In genomic region chr6:166957087-166957804, GRCh38 we compare ENCODE assay signal across 8 cellular contexts. TPM values are rescaled to one million over a fixed set of nuclear protein-coding genes. Genes with fewer than 3 reads are reported as not detected.
DNase-seq lines count a peak whose midpoint lies in the region; ATAC-seq and TF ChIP-seq lines count a peak whose summit lies in the region.

No MANE protein-coding gene starts in this region.

- peak overlapping the region; percentile 97 for H3K27ac Mint-ChIP-seq in activated CD4-positive, alpha-beta T cell treated with anti-CD3 and anti-CD28 coated beads for 36 hours
- peak overlapping the region; percentile 99 for H3K27ac Mint-ChIP-seq in activated T-helper 2 cell treated with anti-CD3 and anti-CD28 coated beads, Interferon-gamma antibody, Interleukin-2, Interleukin-4, amounts not matched to agents 10 μg/mL and 5 μg/mL and 100 μg/mL, durations not matched to agents 14 hours and 24 hours and 36 hours

- H3K9me3 ChIP-seq in gastroesophageal sphincter, result no peaks in the 10 kb centered on the region
- no peaks in the 10 kb centered on the region for H3K9me3 ChIP-seq in osteoblast (ENCODE audit: low read depth, low read length)

- H3K27me3 Mint-ChIP-seq in activated CD4-positive, alpha-beta T cell treated with anti-CD3 and anti-CD28 coated beads for 36 hours, result no peaks in the 10 kb centered on the region
- H3K27me3 Mint-ChIP-seq in activated T-helper 2 cell treated with anti-CD3 and anti-CD28 coated beads, Interferon-gamma antibody, Interleukin-2, Interleukin-4, amounts not matched to agents 10 μg/mL and 5 μg/mL and 100 μg/mL, durations not matched to agents 14 hours and 24 hours and 36 hours (ENCODE audit: low read depth), result no peaks in the 10 kb centered on the region

- H3K27me3 ChIP-seq in gastroesophageal sphincter (no peaks in the 10 kb centered on the region), osteoblast (ENCODE audit: insufficient read depth, low read length) (no peaks in the 10 kb centered on the region)

- no peaks in the 10 kb centered on the region for H3K9me3 Mint-ChIP-seq in activated CD4-positive, alpha-beta T cell treated with anti-CD3 and anti-CD28 coated beads for 36 hours (ENCODE audit: low read depth)
- H3K9me3 Mint-ChIP-seq in activated T-helper 2 cell treated with anti-CD3 and anti-CD28 coated beads, Interferon-gamma antibody, Interleukin-2, Interleukin-4, amounts not matched to agents 10 μg/mL and 5 μg/mL and 100 μg/mL, durations not matched to agents 14 hours and 24 hours and 36 hours, result no peaks in the 10 kb centered on the region

- TF ChIP-seq POLR2A in gastroesophageal sphincter (IDR thresholded peaks at IDR 0.05), result no peak

- no peak for TF ChIP-seq CTCF in gastroesophageal sphincter (IDR thresholded peaks at IDR 0.05)
- no peak for TF ChIP-seq CTCF in osteoblast (IDR thresholded peaks at IDR 0.05; ENCODE audit: extremely low read depth, low read depth, low read length)

- H3K4me3 ChIP-seq in gastroesophageal sphincter (peak overlapping the region; percentile 68 to 93), osteoblast (ENCODE audit: insufficient read depth, low read length) (peak overlapping the region; percentile 82)

- no peaks in the 10 kb centered on the region for H4K20me1 ChIP-seq in osteoblast (ENCODE audit: insufficient read depth, low read length)

- WGBS in gastroesophageal sphincter (ENCODE audit: low coverage in 1 of 2), 2 donors, result 22 to 44% methylated on average over 4 to 14 of the region's 26 CpGs

- H3K27ac ChIP-seq in gastroesophageal sphincter, result peak overlapping the region; percentile 49 to 92 (median 88)
- H3K27ac ChIP-seq in osteoblast (ENCODE audit: low read depth, low read length), result no peak overlapping the region

- CTCF ChIA-PET in activated CD4-positive, alpha-beta T cell treated with anti-CD3 and anti-CD28 coated beads for 36 hours (lab: Charles Lee), result interaction anchor here (0.6 to 3.5 kb wide), 6 partner anchors 12 to 41 kb away, joined by 3 to 18 read pairs (median 4); no protein-coding TSS in a partner anchor

- peaks cover 63% of the 10 kb centered on the region for H3K4me1 Mint-ChIP-seq in activated CD4-positive, alpha-beta T cell treated with anti-CD3 and anti-CD28 coated beads for 36 hours
- H3K4me1 Mint-ChIP-seq in activated T-helper 2 cell treated with anti-CD3 and anti-CD28 coated beads, Interferon-gamma antibody, Interleukin-2, Interleukin-4, amounts not matched to agents 10 μg/mL and 5 μg/mL and 100 μg/mL, durations not matched to agents 14 hours and 24 hours and 36 hours (ENCODE audit: low read depth), result peaks cover 63% of the 10 kb centered on the region

- POLR2A ChIA-PET in activated CD4-positive, alpha-beta T cell treated with anti-CD3 and anti-CD28 coated beads for 36 hours (lab: Charles Lee), result interaction anchor here (1.0 to 1.3 kb wide), 2 partner anchors 16 to 25 kb away, joined by 3 to 5 read pairs; no protein-coding TSS in a partner anchor

- H2AFZ ChIP-seq in osteoblast (ENCODE audit: low read length), result peak overlapping the region; percentile 90

- H3K36me3 Mint-ChIP-seq in activated CD4-positive, alpha-beta T cell treated with anti-CD3 and anti-CD28 coated beads for 36 hours (ENCODE audit: low read depth), result peaks cover 25% of the 10 kb centered on the region
- H3K36me3 Mint-ChIP-seq in activated T-helper 2 cell treated with anti-CD3 and anti-CD28 coated beads, Interferon-gamma antibody, Interleukin-2, Interleukin-4, amounts not matched to agents 10 μg/mL and 5 μg/mL and 100 μg/mL, durations not matched to agents 14 hours and 24 hours and 36 hours (ENCODE audit: low read depth), result peaks cover 16% of the 10 kb centered on the region

- intact Hi-C loops in activated CD4-positive, alpha-beta T cell treated with anti-CD3 and anti-CD28 coated beads for 36 hours (cut with DNase I, micrococcal nuclease), result loop anchor here (1.0 to 2.0 kb wide), 3 partner anchors 14 to 394 kb away; partner anchors contain the start of gene CEP43 (in 1 of the 2)
- intact Hi-C loops in activated T-helper 2 cell treated with anti-CD3 and anti-CD28 coated beads, Interferon-gamma antibody, Interleukin-2, Interleukin-4, amounts not matched to agents 10 μg/mL and 5 μg/mL and 100 μg/mL, durations not matched to agents 14 hours and 24 hours and 36 hours (cut with micrococcal nuclease), result loop anchor here (1.0 to 10.0 kb wide), 3 partner anchors 42 to 1328 kb away; partner anchors contain the start of gene CEP43

- H3K79me2 ChIP-seq in osteoblast (ENCODE audit: insufficient read depth, low read length), result no peaks in the 10 kb centered on the region

- ATAC-seq in activated CD4-positive, alpha-beta T cell treated with anti-CD3 and anti-CD28 coated beads for 36 hours, result peak; percentile 21
- ATAC-seq in HG02840 (IDR thresholded peaks at IDR 0.05; ENCODE audit: low FRiP score, unreplicated experiment), result peak; percentile 33
- ATAC-seq in gastroesophageal sphincter, result peak; percentile 22

- H3K4me3 Mint-ChIP-seq in activated CD4-positive, alpha-beta T cell treated with anti-CD3 and anti-CD28 coated beads for 36 hours, result peak overlapping the region; percentile 94
- peak overlapping the region; percentile 96 for H3K4me3 Mint-ChIP-seq in activated T-helper 2 cell treated with anti-CD3 and anti-CD28 coated beads, Interferon-gamma antibody, Interleukin-2, Interleukin-4, amounts not matched to agents 10 μg/mL and 5 μg/mL and 100 μg/mL, durations not matched to agents 14 hours and 24 hours and 36 hours (ENCODE audit: low read depth)

- DNase-seq in activated CD4-positive, alpha-beta T cell treated with anti-CD3 and anti-CD28 coated beads for 36 hours, result peak; percentile 81
- DNase-seq in activated CD4-positive, alpha-beta T cell treated with anti-CD3 and anti-CD28 coated beads for 1 hour, result no peak
- DNase-seq in NCI-H345 treated with DMSO at 0.1 percent for 48 hours (lab: John Stamatoyannopoulos, UW; ENCODE audit: unreplicated experiment), result peak; percentile 61
- peak; percentile 45 for DNase-seq in activated T-helper 2 cell treated with anti-CD3 and anti-CD28 coated beads, Interferon-gamma antibody, Interleukin-2, Interleukin-4, amounts not matched to agents 10 μg/mL and 5 μg/mL and 100 μg/mL, durations not matched to agents 14 hours and 24 hours and 36 hours (ENCODE audit: low spot score)
- no peak for DNase-seq in osteoblast (ENCODE audit: insufficient read length, low spot score, missing footprints)
- DNase-seq in NCI-H446 (lab: John Stamatoyannopoulos, UW), result no peak

- H3K4me2 ChIP-seq in osteoblast (ENCODE audit: insufficient read depth, low read length), result peak overlapping the region; percentile 87

- no peak for TF ChIP-seq EP300 in gastroesophageal sphincter (IDR thresholded peaks at IDR 0.05)

- H3K36me3 ChIP-seq in gastroesophageal sphincter, result peaks cover 0 to 5% of the 10 kb centered on the region in 2 donors
- no peaks in the 10 kb centered on the region for H3K36me3 ChIP-seq in osteoblast (ENCODE audit: insufficient read depth, low read length)

- H3K4me1 ChIP-seq in gastroesophageal sphincter (peaks cover 0 to 30% (median 14%) of the 10 kb centered on the region in 3 donors), osteoblast (ENCODE audit: insufficient read depth, low read length) (peaks cover 11% of the 10 kb centered on the region)

RNA-seq across cellular contexts. Expression of gene RNASET2, which starts 0.9 kb away (rescaled TPM):
- 10 to 100 TPM; 68.7 to 85.2 TPM for total RNA-seq in activated CD4-positive, alpha-beta T cell treated with anti-CD3 and anti-CD28 coated beads for 36 hours
- 53.4 and 56.2 TPM in 2 replicates for total RNA-seq in activated T-helper 2 cell treated with anti-CD3 and anti-CD28 coated beads, Interferon-gamma antibody, Interleukin-2, Interleukin-4, amounts not matched to agents 10 μg/mL and 5 μg/mL and 100 μg/mL, durations not matched to agents 14 hours and 24 hours and 36 hours
- total RNA-seq in gastroesophageal sphincter, result 10 to 100 TPM; 18.4 to 46.6 (median 26.2) TPM
- 41.3 and 47.8 TPM in 2 replicates for total RNA-seq in osteoblast

RNA-seq across cellular contexts. Expression of gene CEP43, which starts 42.0 kb away (rescaled TPM):
- total RNA-seq in activated CD4-positive, alpha-beta T cell treated with anti-CD3 and anti-CD28 coated beads for 36 hours, result 10 to 100 TPM; 19.9 to 20.0 TPM
- total RNA-seq in activated T-helper 2 cell treated with anti-CD3 and anti-CD28 coated beads, Interferon-gamma antibody, Interleukin-2, Interleukin-4, amounts not matched to agents 10 μg/mL and 5 μg/mL and 100 μg/mL, durations not matched to agents 14 hours and 24 hours and 36 hours, result 15.9 and 18.1 TPM in 2 replicates
- total RNA-seq in gastroesophageal sphincter (10 to 100 TPM; 10.9 to 17.9 (median 11.7) TPM), osteoblast (19.4 and 19.5 TPM in 2 replicates)

Comparison
In these comparisons a context has a peak if more than half of its experiments do, and no peak if none do; other contexts are left out.
1. DNase-seq: peak in activated CD4-positive, alpha-beta T cell treated with anti-CD3 and anti-CD28 coated beads for 36 hours (single experiment), NCI-H345 treated with DMSO at 0.1 percent for 48 hours (single experiment) and activated T-helper 2 cell treated with anti-CD3 and anti-CD28 coated beads, Interferon-gamma antibody, Interleukin-2, Interleukin-4, amounts not matched to agents 10 μg/mL and 5 μg/mL and 100 μg/mL, durations not matched to agents 14 hours and 24 hours and 36 hours (single experiment); none in activated CD4-positive, alpha-beta T cell treated with anti-CD3 and anti-CD28 coated beads for 1 hour (single experiment), osteoblast (single experiment) and NCI-H446 (0 of 2).
2. Peak in every context shown above with its lines, with median percentiles within 50 percentile points of each other: ATAC-seq.